In the genomic region with DNA sequence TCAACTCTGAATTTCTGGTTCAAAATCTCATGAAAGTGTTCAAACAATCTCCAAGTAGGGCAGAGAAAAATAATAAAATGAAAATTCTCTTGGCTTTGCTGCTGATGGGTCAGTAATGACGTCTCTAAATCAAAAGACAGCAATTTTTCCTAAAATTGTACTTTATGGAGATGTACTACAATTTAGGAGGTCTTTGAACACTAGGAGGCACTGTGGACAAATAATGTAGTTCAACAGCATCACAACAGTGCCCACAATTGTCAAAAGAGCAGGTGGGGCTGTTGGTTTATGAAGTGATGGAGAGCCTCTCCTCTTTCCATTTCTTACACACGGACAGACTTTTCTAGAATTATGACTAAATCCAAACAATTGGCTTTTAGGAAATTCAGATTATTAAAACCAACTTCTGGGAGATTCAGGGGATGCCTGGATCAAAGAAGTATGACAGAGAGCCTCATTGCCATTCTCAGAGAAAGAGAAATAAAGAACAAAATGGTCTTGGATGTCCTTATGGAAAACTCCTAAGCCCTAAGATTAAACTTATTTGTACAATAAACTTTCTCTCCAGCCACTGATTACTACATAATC, we compare ENCODE assay signal across 8 cellular contexts. TPM values are rescaled to one million over a fixed set of nuclear protein-coding genes. Genes with fewer than 3 reads are reported as not detected.
DNase-seq lines count a peak whose midpoint lies in the region; ATAC-seq and TF ChIP-seq lines count a peak whose summit lies in the region.

No MANE protein-coding gene starts in this region.

- ATAC-seq in SK-N-SH treated with all-trans-retinoic acid at 6 μM for 48 hours: peak; percentile 92

- peaks cover 3% of the 10 kb centered on the region for H3K27me3 Mint-ChIP-seq in endothelial cell (ENCODE audit: unreplicated experiment)

- H3K9me3 Mint-ChIP-seq in endothelial cell (ENCODE audit: unreplicated experiment): no peaks in the 10 kb centered on the region

- no peak overlapping the region for H3K4me3 ChIP-seq in AG04449 (ENCODE audit: low read depth, low read length)

- no peak overlapping the region for H3K4me3 Mint-ChIP-seq in endothelial cell (ENCODE audit: unreplicated experiment)

- peaks cover 25% of the 10 kb centered on the region for H3K36me3 Mint-ChIP-seq in endothelial cell (ENCODE audit: low read depth, unreplicated experiment)

- POLR2A ChIA-PET in AG04449 (lab: Yijun Ruan, JAX): interaction anchor here (0.7 kb wide), 1 partner anchor 8 kb away, joined by 4 read pairs; no protein-coding TSS in a partner anchor

- CTCF ChIA-PET in AG04449 (lab: Yijun Ruan, JAX): interaction anchor here (0.8 to 4.1 kb wide), 9 partner anchors 9 to 208 kb away, joined by 3 to 32 read pairs (median 6); partner anchors contain the start of genes BECN1 and RAMP2

- no peak overlapping the region for H3K27ac Mint-ChIP-seq in endothelial cell (ENCODE audit: unreplicated experiment)

- DNase-seq in AG04449 (ENCODE audit: low read depth, low spot score) (no peak), GM03348 (ENCODE audit: low spot score) (peak; percentile 74), NCI-H1436 (lab: John Stamatoyannopoulos, UW) (peak; percentile 80), endothelial cell (ENCODE audit: low spot score) (peak; percentile 33), middle frontal gyrus (ENCODE audit: extremely low spot score, low spot score) (peak; percentile 70), ureter (ENCODE audit: low spot score) (no peak), occipital lobe (lab: John Stamatoyannopoulos, UW) (no peak)

- TF ChIP-seq CTCF in AG04449 (IDR thresholded peaks at IDR 0.05; ENCODE audit: insufficient read depth, low read length, missing control alignments) (peak; percentile 57), endothelial cell (IDR thresholded peaks at IDR 0.05; ENCODE audit: unreplicated experiment) (peak; percentile 75)

- H3K4me1 Mint-ChIP-seq in endothelial cell (ENCODE audit: unreplicated experiment): peaks cover 11% of the 10 kb centered on the region

TF ChIP-seq in SK-N-SH treated with all-trans-retinoic acid at 6 μM for 48 hours, 23 proteins besides CTCF, POLR2A, EP300 and RAD21:
- TF ChIP-seq ISL1 (CRISPR knock-in tag; IDR thresholded peaks at IDR 0.05) (no peak), ARNTL (CRISPR knock-in tag; IDR thresholded peaks at IDR 0.05; ENCODE audit: borderline replicate concordance, low read depth) (no peak), ZNF565 (CRISPR knock-in tag; conservative IDR thresholded peaks at IDR 0.05; ENCODE audit: low read depth) (no peak), CSRNP3 (CRISPR knock-in tag; IDR thresholded peaks at IDR 0.05) (no peak), ZNF8 (CRISPR knock-in tag; IDR thresholded peaks at IDR 0.05) (no peak), RARB (CRISPR knock-in tag; IDR thresholded peaks at IDR 0.05) (no peak), ZC3H10 (CRISPR knock-in tag; IDR thresholded peaks at IDR 0.05) (no peak), GLIS3 (CRISPR knock-in tag; IDR thresholded peaks at IDR 0.05) (no peak), PPARA (CRISPR knock-in tag; IDR thresholded peaks at IDR 0.05; ENCODE audit: borderline replicate concordance) (no peak), ESRRG (CRISPR knock-in tag; IDR thresholded peaks at IDR 0.05) (no peak), TCF4 (CRISPR knock-in tag; IDR thresholded peaks at IDR 0.05; ENCODE audit: borderline replicate concordance) (no peak), ZFP3 (CRISPR knock-in tag; IDR thresholded peaks at IDR 0.05) (no peak), BACH2 (CRISPR knock-in tag; IDR thresholded peaks at IDR 0.05; ENCODE audit: borderline replicate concordance) (no peak), PATZ1 (CRISPR knock-in tag; IDR thresholded peaks at IDR 0.05; ENCODE audit: borderline replicate concordance) (no peak), ZNF70 (CRISPR knock-in tag; IDR thresholded peaks at IDR 0.05) (no peak), CSDC2 (CRISPR knock-in tag; IDR thresholded peaks at IDR 0.05) (no peak), ZFP30 (CRISPR knock-in tag; IDR thresholded peaks at IDR 0.05) (no peak)
- TF ChIP-seq, protein P1, sequence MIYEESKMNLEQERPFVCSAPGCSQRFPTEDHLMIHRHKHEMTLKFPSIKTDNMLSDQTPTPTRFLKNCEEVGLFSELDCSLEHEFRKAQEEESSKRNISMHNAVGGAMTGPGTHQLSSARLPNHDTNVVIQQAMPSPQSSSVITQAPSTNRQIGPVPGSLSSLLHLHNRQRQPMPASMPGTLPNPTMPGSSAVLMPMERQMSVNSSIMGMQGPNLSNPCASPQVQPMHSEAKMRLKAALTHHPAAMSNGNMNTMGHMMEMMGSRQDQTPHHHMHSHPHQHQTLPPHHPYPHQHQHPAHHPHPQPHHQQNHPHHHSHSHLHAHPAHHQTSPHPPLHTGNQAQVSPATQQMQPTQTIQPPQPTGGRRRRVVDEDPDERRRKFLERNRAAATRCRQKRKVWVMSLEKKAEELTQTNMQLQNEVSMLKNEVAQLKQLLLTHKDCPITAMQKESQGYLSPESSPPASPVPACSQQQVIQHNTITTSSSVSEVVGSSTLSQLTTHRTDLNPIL (CRISPR knock-in tag; IDR thresholded peaks at IDR 0.05; ENCODE audit: low read depth): no peak
- TF ChIP-seq, protein P2, sequence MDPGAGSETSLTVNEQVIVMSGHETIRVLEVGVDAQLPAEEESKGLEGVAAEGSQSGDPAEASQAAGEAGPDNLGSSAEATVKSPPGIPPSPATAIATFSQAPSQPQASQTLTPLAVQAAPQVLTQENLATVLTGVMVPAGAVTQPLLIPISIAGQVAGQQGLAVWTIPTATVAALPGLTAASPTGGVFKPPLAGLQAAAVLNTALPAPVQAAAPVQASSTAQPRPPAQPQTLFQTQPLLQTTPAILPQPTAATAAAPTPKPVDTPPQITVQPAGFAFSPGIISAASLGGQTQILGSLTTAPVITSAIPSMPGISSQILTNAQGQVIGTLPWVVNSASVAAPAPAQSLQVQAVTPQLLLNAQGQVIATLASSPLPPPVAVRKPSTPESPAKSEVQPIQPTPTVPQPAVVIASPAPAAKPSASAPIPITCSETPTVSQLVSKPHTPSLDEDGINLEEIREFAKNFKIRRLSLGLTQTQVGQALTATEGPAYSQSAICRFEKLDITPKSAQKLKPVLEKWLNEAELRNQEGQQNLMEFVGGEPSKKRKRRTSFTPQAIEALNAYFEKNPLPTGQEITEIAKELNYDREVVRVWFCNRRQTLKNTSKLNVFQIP (CRISPR knock-in tag; IDR thresholded peaks at IDR 0.05; ENCODE audit: borderline replicate concordance, low read depth): no peak

RNA-seq across cellular contexts. Expression of gene EZH1, which starts 23.8 kb away (rescaled TPM):
- total RNA-seq in endothelial cell (ENCODE audit: unreplicated experiment) (31.7 TPM), ureter (45.7 TPM), occipital lobe (23.2 TPM)

RNA-seq across cellular contexts. Expression of gene CNTNAP1, which starts 38.8 kb away (rescaled TPM):
- total RNA-seq in endothelial cell (ENCODE audit: unreplicated experiment) (8.9 TPM), ureter (15.3 TPM), occipital lobe (7.5 TPM)

RNA-seq across cellular contexts. Expression of gene CCR10, which starts 39.4 kb away (rescaled TPM):
- total RNA-seq in endothelial cell (ENCODE audit: unreplicated experiment): 1.2 TPM
- 1.1 TPM for total RNA-seq in ureter
- total RNA-seq in occipital lobe: 0.47 TPM

RNA-seq across cellular contexts. Expression of gene RAMP2, which starts 39.9 kb away (rescaled TPM):
- total RNA-seq in endothelial cell (ENCODE audit: unreplicated experiment) (630 TPM), ureter (41.9 TPM), occipital lobe (14.3 TPM)

RNA-seq across cellular contexts. Expression of gene PLEKHH3, which starts 44.3 kb away (rescaled TPM):
- total RNA-seq in endothelial cell (ENCODE audit: unreplicated experiment): 25.2 TPM
- 64.2 TPM for total RNA-seq in ureter
- total RNA-seq in occipital lobe: 2.8 TPM

Comparison
In these comparisons a context has a peak if more than half of its experiments do, and no peak if none do; other contexts are left out.
1. DNase-seq: peak in GM03348 (single experiment), NCI-H1436 (single experiment), endothelial cell (single experiment) and middle frontal gyrus (single experiment); none in AG04449 (single experiment), ureter (single experiment) and occipital lobe (single experiment).